Comparison of ENCODE assay signal across 2 cellular contexts in genomic region chr22:42976534-42976933, GRCh38.
TF ChIP-seq lines count a peak whose summit lies in the region.

No MANE protein-coding gene starts in this region.

TF ChIP-seq in WTC11, 78 proteins besides CTCF, POLR2A, EP300 and RAD21:
- no peak for TF ChIP-seq ATF6 (CRISPR knock-in tag; IDR thresholded peaks at IDR 0.05)
- no peak for TF ChIP-seq PRRX2 (CRISPR knock-in tag; IDR thresholded peaks at IDR 0.05)
- no peak for TF ChIP-seq CDX4 (CRISPR knock-in tag; IDR thresholded peaks at IDR 0.05; ENCODE audit: borderline replicate concordance)
- no peak for TF ChIP-seq ERG (CRISPR knock-in tag; IDR thresholded peaks at IDR 0.05)
- TF ChIP-seq ATF3 (CRISPR knock-in tag; conservative IDR thresholded peaks at IDR 0.05): no peak
- TF ChIP-seq NR2C2 (CRISPR knock-in tag; IDR thresholded peaks at IDR 0.05): no peak
- no peak for TF ChIP-seq ELF4 (CRISPR knock-in tag; IDR thresholded peaks at IDR 0.05; ENCODE audit: low read depth)
- no peak for TF ChIP-seq RORB (CRISPR knock-in tag; IDR thresholded peaks at IDR 0.05)
- no peak for TF ChIP-seq TCF7 (CRISPR knock-in tag; IDR thresholded peaks at IDR 0.05; ENCODE audit: low read depth)
- no peak for TF ChIP-seq FOXK1 (CRISPR knock-in tag; IDR thresholded peaks at IDR 0.05)
- no peak for TF ChIP-seq GABPB1 (CRISPR knock-in tag; IDR thresholded peaks at IDR 0.05)

TF ChIP-seq in HepG2, 621 proteins besides CTCF, POLR2A, EP300 and RAD21 (continued from another document):
- no peak for TF ChIP-seq ZZZ3 (CRISPR knock-in tag; IDR thresholded peaks at IDR 0.05; ENCODE audit: borderline replicate concordance)
- TF ChIP-seq SMARCE1 (IDR thresholded peaks at IDR 0.05; ENCODE audit: borderline replicate concordance): no peak
- no peak for TF ChIP-seq TIGD3 (CRISPR knock-in tag; IDR thresholded peaks at IDR 0.05; ENCODE audit: borderline replicate concordance)
- TF ChIP-seq MTA1 (CRISPR knock-in tag; IDR thresholded peaks at IDR 0.05; ENCODE audit: borderline replicate concordance): no peak
- TF ChIP-seq RCOR2 (CRISPR knock-in tag; IDR thresholded peaks at IDR 0.05): no peak
- no peak for TF ChIP-seq PAWR (CRISPR knock-in tag; IDR thresholded peaks at IDR 0.05; ENCODE audit: borderline replicate concordance)
- TF ChIP-seq ZFP37 (CRISPR knock-in tag; IDR thresholded peaks at IDR 0.05; ENCODE audit: borderline replicate concordance): no peak
- no peak for TF ChIP-seq ZBTB4 (CRISPR knock-in tag; IDR thresholded peaks at IDR 0.05; ENCODE audit: borderline replicate concordance)
- no peak for TF ChIP-seq NR2F6 (IDR thresholded peaks at IDR 0.05)
- no peak for TF ChIP-seq NR2F6 (CRISPR knock-in tag; IDR thresholded peaks at IDR 0.05)
- no peak for TF ChIP-seq GMEB1 (CRISPR knock-in tag; IDR thresholded peaks at IDR 0.05; ENCODE audit: borderline replicate concordance)
- TF ChIP-seq ZNF274 (CRISPR knock-in tag; IDR thresholded peaks at IDR 0.05): no peak
- TF ChIP-seq BORCS8-MEF2B (CRISPR knock-in tag; IDR thresholded peaks at IDR 0.05): no peak
- TF ChIP-seq ZBTB42 (CRISPR knock-in tag; IDR thresholded peaks at IDR 0.05): no peak
- no peak for TF ChIP-seq ZNF256 (CRISPR knock-in tag; conservative IDR thresholded peaks at IDR 0.05)
- no peak for TF ChIP-seq ZNF556 (CRISPR knock-in tag; IDR thresholded peaks at IDR 0.05; ENCODE audit: borderline replicate concordance)
- no peak for TF ChIP-seq ZNF446 (CRISPR knock-in tag; IDR thresholded peaks at IDR 0.05)
- TF ChIP-seq BCLAF1 (IDR thresholded peaks at IDR 0.05): no peak
